ENCODE assay signal across 8 cellular contexts in the genomic region with DNA sequence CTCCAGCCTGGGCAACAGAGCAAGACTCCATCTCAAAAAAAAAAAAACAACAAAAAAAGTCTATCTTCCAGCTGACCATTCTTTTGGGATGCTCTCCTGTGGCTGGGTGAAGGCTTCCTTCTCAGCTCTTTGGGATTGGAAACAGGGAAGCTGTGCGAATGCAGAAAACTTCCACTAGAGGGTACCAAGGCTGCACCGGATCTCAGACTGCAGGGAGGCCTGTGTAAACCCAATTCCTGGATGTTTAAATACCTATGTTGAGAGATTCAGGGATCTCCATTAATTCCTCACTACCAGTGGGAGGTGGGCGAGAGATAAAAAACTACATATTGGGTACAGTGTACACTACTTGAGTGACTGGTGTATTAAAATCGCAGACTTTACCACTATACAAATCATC. TPM values are rescaled to one million over a fixed set of nuclear protein-coding genes. Genes with fewer than 3 reads are reported as not detected.
A peak's percentile ranks its signal among the peaks of the same experiment; 100 is the strongest.
DNase-seq lines count a peak whose midpoint lies in the region; ATAC-seq, FAIRE-seq and TF ChIP-seq lines count a peak whose summit lies in the region.
"Not testable (repeated sequence)": the region's sequence is repeated elsewhere in the genome, so short reads cannot be mapped to it uniquely, and the experiment has no call there.

No MANE protein-coding gene starts in this region.

- not testable (repeated sequence) for H3K9me3 ChIP-seq in BLaER1 treated with 17β-estradiol and CSF1 and Interleukin-3, amounts not matched to agents 10 nM and 100 nM (replicated peaks in 1 of 11); HepG2 (ENCODE audit: low read length); gastrocnemius medialis

- CTCF ChIA-PET in HepG2 (lab: Yijun Ruan, JAX; ENCODE audit: low intra/inter-chr PET ratio, low total read pairs) = not testable (repeated sequence)

- H3K79me2 ChIP-seq in HepG2 (ENCODE audit: insufficient read depth, low read length) = not testable (repeated sequence)

- not testable (repeated sequence) for H2AFZ ChIP-seq in HepG2 (ENCODE audit: low read length)

- not testable (repeated sequence) for H3K27me3 ChIP-seq in BLaER1 treated with 17β-estradiol and CSF1 and Interleukin-3, amounts not matched to agents 10 nM and 100 nM; HepG2 (ENCODE audit: control insufficient read depth in 1 of 2, insufficient read depth in 2 of 2, low read length in 2 of 2); gastrocnemius medialis

- not testable (repeated sequence) for H3K27ac ChIP-seq in BLaER1 treated with 17β-estradiol and CSF1 and Interleukin-3, amounts not matched to agents 10 nM and 100 nM; HepG2 (ENCODE audit: extremely low read length, insufficient read depth, low read length); gastrocnemius medialis

- peak overlapping the region in 6 of 11 experiments; percentile 65 to 81 (median 69); a peak in 5 of 22 replicates for H3K4me2 ChIP-seq in BLaER1 treated with 17β-estradiol and CSF1 and Interleukin-3, amounts not matched to agents 10 nM and 100 nM
- not testable (repeated sequence) for H3K4me2 ChIP-seq in HepG2 (ENCODE audit: low read depth, low read length)

- not testable (repeated sequence) for BruUV-seq in HepG2 (replicated peaks; lab: Mats Ljungman, UMichigan)

- H4K20me1 ChIP-seq in BLaER1 treated with 17β-estradiol and CSF1 and Interleukin-3, amounts not matched to agents 10 nM and 100 nM; HepG2 (ENCODE audit: insufficient read depth, low read length): not testable (repeated sequence)

- H3K4me3 ChIP-seq in BLaER1 treated with 17β-estradiol and CSF1 and Interleukin-3, amounts not matched to agents 10 nM and 100 nM; astrocyte of the spinal cord (ENCODE audit: low read depth, low read length); fibroblast of pulmonary artery (replicated peaks; ENCODE audit: low read depth, low read length); HepG2 (replicated peaks in 1 of 3; ENCODE audit: insufficient read depth in 1 of 3, low read depth in 2 of 3, low read length in 3 of 3); gastrocnemius medialis: not testable (repeated sequence)

- not testable (repeated sequence) for TF ChIP-seq POLR2A in HepG2 (IDR thresholded peaks at IDR 0.05; ENCODE audit: insufficient read depth in 1 of 2, low read depth in 2 of 2, low read length in 2 of 2); gastrocnemius medialis (IDR thresholded peaks at IDR 0.05)

- intact Hi-C loops in HepG2 (cut with micrococcal nuclease; ENCODE audit: unreplicated experiment) = loop anchor here (5.0 kb wide), 1 partner anchor 117 kb away; no protein-coding TSS in a partner anchor
- intact Hi-C loops in gastrocnemius medialis (cut with DNase I; ENCODE audit: low total_unique reads) = loop anchor here (5.0 kb wide), 1 partner anchor 117 kb away; no protein-coding TSS in a partner anchor

- in situ Hi-C loops in astrocyte of the spinal cord (cut with HindIII; ENCODE audit: low sequenced_read_pairs) = not testable (repeated sequence)
- in situ Hi-C loops in HepG2 (cut with HindIII; ENCODE audit: extremely low pct_ligation_motif_present, low pct_unique_long_range_greater_than_20kb) = loop anchor here (25.0 kb wide), 1 partner anchor 112 kb away; no protein-coding TSS in a partner anchor
- in situ Hi-C loops in gastrocnemius medialis (cut with MboI; ENCODE audit: low sequenced_read_pairs in 4 of 4) = loop anchor here in 1 of 4 donors (25.0 kb wide), 1 partner anchor 112 kb away; no protein-coding TSS in a partner anchor

- peaks cover 11 to 28% (median 22%) of the 10 kb centered on the region in 10 experiments for H3K4me1 ChIP-seq in BLaER1 treated with 17β-estradiol and CSF1 and Interleukin-3, amounts not matched to agents 10 nM and 100 nM
- H3K4me1 ChIP-seq in HepG2 (ENCODE audit: insufficient read depth, low read length) = peaks cover 29% of the 10 kb centered on the region
- peaks cover 14 to 16% of the 10 kb centered on the region in 2 donors for H3K4me1 ChIP-seq in gastrocnemius medialis

- H3K9ac ChIP-seq in BLaER1 treated with 17β-estradiol and CSF1 and Interleukin-3, amounts not matched to agents 10 nM and 100 nM; HepG2 (ENCODE audit: insufficient read depth, low read depth, low read length): not testable (repeated sequence)

- 37% methylated on average over 4 of the region's 4 CpGs for WGBS in HepG2 (ENCODE audit: low lambda C conversion rate)

- TF ChIP-seq CTCF in astrocyte of the spinal cord (IDR thresholded peaks at IDR 0.05; ENCODE audit: low read depth, low read length) = peak; percentile 52
- peak; percentile 40 for TF ChIP-seq CTCF in fibroblast of pulmonary artery (IDR thresholded peaks at IDR 0.05; ENCODE audit: low read length, missing control alignments)
- TF ChIP-seq CTCF in HepG2 (CRISPR knock-in tag; IDR thresholded peaks at IDR 0.05) = peak; percentile 50
- peak in 4 of 5 experiments; percentile 30 to 56 (median 40) for TF ChIP-seq CTCF in gastrocnemius medialis (IDR thresholded peaks at IDR 0.05 in 4 of 5, conservative IDR thresholded peaks at IDR 0.05 in 1 of 5)

- peak; percentile 63 for TF ChIP-seq RAD21 in HepG2 (CRISPR knock-in tag; IDR thresholded peaks at IDR 0.05)

- H3K36me3 ChIP-seq in BLaER1 treated with 17β-estradiol and CSF1 and Interleukin-3, amounts not matched to agents 10 nM and 100 nM; HepG2 (replicated peaks in 1 of 2; ENCODE audit: control insufficient read depth in 1 of 2, insufficient read depth in 2 of 2, low read length in 2 of 2); gastrocnemius medialis: not testable (repeated sequence)

- ATAC-seq in HepG2 = peak; percentile 77
- ATAC-seq in gastrocnemius medialis = peak; percentile 53 to 58

- TF ChIP-seq EP300 in HepG2 (IDR thresholded peaks at IDR 0.05; ENCODE audit: low read depth in 2 of 2, low read length in 2 of 2); HepG2 (CRISPR knock-in tag; IDR thresholded peaks at IDR 0.05; ENCODE audit: borderline replicate concordance): not testable (repeated sequence)

- not testable (repeated sequence) for DNase-seq in GM19239 (ENCODE audit: insufficient read length, low spot score); gastrocnemius medialis
- DNase-seq in NCI-H1092 treated with DMSO at 0.1 percent for 48 hours (lab: John Stamatoyannopoulos, UW) (peak; percentile 1), SHP77 (lab: John Stamatoyannopoulos, UW) (peak; percentile 34 to 48), astrocyte of the spinal cord (ENCODE audit: low read depth, low spot score) (peak; percentile 23), fibroblast of pulmonary artery (ENCODE audit: low read depth) (peak; percentile 43), HepG2 (ENCODE audit: low spot score) (peak; percentile 21)

- POLR2A ChIA-PET in HepG2 (lab: Yijun Ruan, JAX) = not testable (repeated sequence)

- FAIRE-seq in GM19239 (lab: Jason Lieb, UNC) (peak; percentile 56), HepG2 (lab: Jason Lieb, UNC) (peak; percentile 57)

TF ChIP-seq in HepG2, 621 proteins besides CTCF, POLR2A, EP300 and RAD21:
- peak; percentile 71 for TF ChIP-seq ZNF629 (CRISPR knock-in tag; conservative IDR thresholded peaks at IDR 0.05)
- TF ChIP-seq BCL6 (CRISPR knock-in tag; IDR thresholded peaks at IDR 0.05) = peak; percentile 31; the same call in 1 of the 2 replicates
- TF ChIP-seq SMC3 (IDR thresholded peaks at IDR 0.05; ENCODE audit: low read length) = peak; percentile 48
- TF ChIP-seq STAG1 (CRISPR knock-in tag; IDR thresholded peaks at IDR 0.05) = peak; percentile 75

RNA-seq across cellular contexts. Expression of a gene that starts 30.3 kb away (rescaled TPM):
- total RNA-seq in HepG2 (2016; rRNA removed; fragmentation: Illumina TruSeq; extraction: Trizol) (53.5 and 122 TPM in 2 replicates), gastrocnemius medialis (100 to 1,000 TPM; 116 to 186 (median 157) TPM)
- 52.9 and 56.5 TPM in 2 replicates for total RNA-seq in HepG2 (2016; cell fraction: cytosol; rRNA removed; fragmentation: Illumina TruSeq; extraction: Trizol; ENCODE audit: low read depth)
- total RNA-seq in HepG2 (2016; cell fraction: insoluble cytoplasmic fraction; rRNA removed; fragmentation: Illumina TruSeq; extraction: Trizol) = 51.1 and 102 TPM in 2 replicates
- 31.6 and 40.1 TPM in 2 replicates for total RNA-seq in HepG2 (2016; cell fraction: membrane; rRNA removed; fragmentation: Illumina TruSeq; extraction: Trizol)
- total RNA-seq in HepG2 (2016; cell fraction: nucleus; rRNA removed; fragmentation: Illumina TruSeq; extraction: Trizol) = 93.7 and 113 TPM in 2 replicates
- polyA plus RNA-seq in HepG2 (2011; rRNA removed) = 102 and 127 TPM in 2 replicates
- 24.5 and 48.8 TPM in 2 replicates for polyA plus RNA-seq in HepG2 (2011; cell fraction: cytosol; rRNA removed)
- 228 and 260 TPM in 2 replicates for polyA plus RNA-seq in HepG2 (2011; cell fraction: nucleus; rRNA removed)
- 117 and 130 TPM in 2 replicates for polyA plus RNA-seq in HepG2 (2012)
- 5.6 and 6.3 TPM in 2 replicates for polyA plus RNA-seq in HepG2 (2016; cell fraction: cytosol; fragmentation: Illumina TruSeq; extraction: Trizol; ENCODE audit: low read depth)
- polyA plus RNA-seq in HepG2 (2016; cell fraction: insoluble cytoplasmic fraction; fragmentation: Illumina TruSeq; extraction: Trizol; ENCODE audit: low read depth) = 77.5 and 82.8 TPM in 2 replicates
- polyA plus RNA-seq in HepG2 (2016; cell fraction: membrane; fragmentation: Illumina TruSeq; extraction: Trizol; ENCODE audit: low read depth) = 11.5 and 15.9 TPM in 2 replicates
- polyA plus RNA-seq in HepG2 (2016; cell fraction: nucleus; fragmentation: Illumina TruSeq; extraction: Trizol; ENCODE audit: insufficient read depth, low read depth) = 133 and 138 TPM in 2 replicates
- polyA minus RNA-seq in HepG2 (2011; rRNA and poly(A)+ RNA removed; ENCODE audit: low replicate concordance) = 95.9 and 104 TPM in 2 replicates
- 75.9 and 82.7 TPM in 2 replicates for polyA minus RNA-seq in HepG2 (2011; cell fraction: cytosol; rRNA and poly(A)+ RNA removed)
- 198 and 217 TPM in 2 replicates for polyA minus RNA-seq in HepG2 (2011; cell fraction: nucleus; rRNA and poly(A)+ RNA removed)
